In genomic region chr5:90530736-90531487, GRCh38 we compare ENCODE assay signal across 1 cellular context.
TF ChIP-seq lines count a peak whose summit lies in the region.

No MANE protein-coding gene starts in this region.

TF ChIP-seq in neural cell, 6 proteins besides CTCF, POLR2A, EP300 and RAD21 (continued from another document):
- TF ChIP-seq REST (IDR thresholded peaks at IDR 0.05; ENCODE audit: borderline replicate concordance) = no peak
- no peak for TF ChIP-seq POLR2AphosphoS5 (IDR thresholded peaks at IDR 0.05)
